Comparison of ENCODE assay signal across 1 cellular context in the genomic region with DNA sequence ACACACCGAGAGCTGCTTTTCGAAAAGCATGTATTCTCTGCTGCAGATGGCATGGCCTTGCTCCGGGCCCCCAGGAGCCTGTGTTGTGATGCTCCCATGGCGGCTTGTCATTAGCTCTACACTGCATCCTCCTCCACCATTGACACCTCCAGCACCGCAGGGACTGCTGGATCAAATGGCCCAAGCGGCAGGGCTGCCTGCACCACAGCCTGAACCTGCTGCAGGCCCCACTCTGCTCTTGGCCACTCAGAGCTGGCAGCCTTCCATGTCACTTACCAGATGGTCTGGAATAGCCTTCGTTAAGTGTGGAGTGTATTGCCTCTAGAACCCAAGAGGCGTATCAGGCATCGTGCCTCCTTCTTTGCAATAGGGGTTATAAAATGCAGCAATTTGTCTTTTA.
TF ChIP-seq lines count a peak whose summit lies in the region.

No MANE protein-coding gene starts in this region.

TF ChIP-seq in SK-N-SH treated with all-trans-retinoic acid at 6 μM for 48 hours, 23 proteins besides CTCF, POLR2A, EP300 and RAD21 (continued from another document):
- TF ChIP-seq, protein P1, sequence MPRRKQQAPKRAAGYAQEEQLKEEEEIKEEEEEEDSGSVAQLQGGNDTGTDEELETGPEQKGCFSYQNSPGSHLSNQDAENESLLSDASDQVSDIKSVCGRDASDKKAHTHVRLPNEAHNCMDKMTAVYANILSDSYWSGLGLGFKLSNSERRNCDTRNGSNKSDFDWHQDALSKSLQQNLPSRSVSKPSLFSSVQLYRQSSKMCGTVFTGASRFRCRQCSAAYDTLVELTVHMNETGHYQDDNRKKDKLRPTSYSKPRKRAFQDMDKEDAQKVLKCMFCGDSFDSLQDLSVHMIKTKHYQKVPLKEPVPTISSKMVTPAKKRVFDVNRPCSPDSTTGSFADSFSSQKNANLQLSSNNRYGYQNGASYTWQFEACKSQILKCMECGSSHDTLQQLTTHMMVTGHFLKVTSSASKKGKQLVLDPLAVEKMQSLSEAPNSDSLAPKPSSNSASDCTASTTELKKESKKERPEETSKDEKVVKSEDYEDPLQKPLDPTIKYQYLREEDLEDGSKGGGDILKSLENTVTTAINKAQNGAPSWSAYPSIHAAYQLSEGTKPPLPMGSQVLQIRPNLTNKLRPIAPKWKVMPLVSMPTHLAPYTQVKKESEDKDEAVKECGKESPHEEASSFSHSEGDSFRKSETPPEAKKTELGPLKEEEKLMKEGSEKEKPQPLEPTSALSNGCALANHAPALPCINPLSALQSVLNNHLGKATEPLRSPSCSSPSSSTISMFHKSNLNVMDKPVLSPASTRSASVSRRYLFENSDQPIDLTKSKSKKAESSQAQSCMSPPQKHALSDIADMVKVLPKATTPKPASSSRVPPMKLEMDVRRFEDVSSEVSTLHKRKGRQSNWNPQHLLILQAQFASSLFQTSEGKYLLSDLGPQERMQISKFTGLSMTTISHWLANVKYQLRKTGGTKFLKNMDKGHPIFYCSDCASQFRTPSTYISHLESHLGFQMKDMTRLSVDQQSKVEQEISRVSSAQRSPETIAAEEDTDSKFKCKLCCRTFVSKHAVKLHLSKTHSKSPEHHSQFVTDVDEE (CRISPR knock-in tag; IDR thresholded peaks at IDR 0.05), result no peak
- TF ChIP-seq, protein P2, sequence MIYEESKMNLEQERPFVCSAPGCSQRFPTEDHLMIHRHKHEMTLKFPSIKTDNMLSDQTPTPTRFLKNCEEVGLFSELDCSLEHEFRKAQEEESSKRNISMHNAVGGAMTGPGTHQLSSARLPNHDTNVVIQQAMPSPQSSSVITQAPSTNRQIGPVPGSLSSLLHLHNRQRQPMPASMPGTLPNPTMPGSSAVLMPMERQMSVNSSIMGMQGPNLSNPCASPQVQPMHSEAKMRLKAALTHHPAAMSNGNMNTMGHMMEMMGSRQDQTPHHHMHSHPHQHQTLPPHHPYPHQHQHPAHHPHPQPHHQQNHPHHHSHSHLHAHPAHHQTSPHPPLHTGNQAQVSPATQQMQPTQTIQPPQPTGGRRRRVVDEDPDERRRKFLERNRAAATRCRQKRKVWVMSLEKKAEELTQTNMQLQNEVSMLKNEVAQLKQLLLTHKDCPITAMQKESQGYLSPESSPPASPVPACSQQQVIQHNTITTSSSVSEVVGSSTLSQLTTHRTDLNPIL (CRISPR knock-in tag; IDR thresholded peaks at IDR 0.05; ENCODE audit: low read depth), result no peak
- no peak for TF ChIP-seq RARB (CRISPR knock-in tag; IDR thresholded peaks at IDR 0.05)
- TF ChIP-seq, protein P3, sequence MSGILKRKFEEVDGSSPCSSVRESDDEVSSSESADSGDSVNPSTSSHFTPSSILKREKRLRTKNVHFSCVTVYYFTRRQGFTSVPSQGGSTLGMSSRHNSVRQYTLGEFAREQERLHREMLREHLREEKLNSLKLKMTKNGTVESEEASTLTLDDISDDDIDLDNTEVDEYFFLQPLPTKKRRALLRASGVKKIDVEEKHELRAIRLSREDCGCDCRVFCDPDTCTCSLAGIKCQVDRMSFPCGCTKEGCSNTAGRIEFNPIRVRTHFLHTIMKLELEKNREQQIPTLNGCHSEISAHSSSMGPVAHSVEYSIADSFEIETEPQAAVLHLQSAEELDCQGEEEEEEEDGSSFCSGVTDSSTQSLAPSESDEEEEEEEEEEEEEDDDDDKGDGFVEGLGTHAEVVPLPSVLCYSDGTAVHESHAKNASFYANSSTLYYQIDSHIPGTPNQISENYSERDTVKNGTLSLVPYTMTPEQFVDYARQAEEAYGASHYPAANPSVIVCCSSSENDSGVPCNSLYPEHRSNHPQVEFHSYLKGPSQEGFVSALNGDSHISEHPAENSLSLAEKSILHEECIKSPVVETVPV (CRISPR knock-in tag; IDR thresholded peaks at IDR 0.05), result no peak
- no peak for TF ChIP-seq TOX (CRISPR knock-in tag; IDR thresholded peaks at IDR 0.05; ENCODE audit: borderline replicate concordance)
- no peak for TF ChIP-seq ZFP3 (CRISPR knock-in tag; IDR thresholded peaks at IDR 0.05)
- TF ChIP-seq GLIS3 (CRISPR knock-in tag; IDR thresholded peaks at IDR 0.05), result no peak
- TF ChIP-seq PPARA (CRISPR knock-in tag; IDR thresholded peaks at IDR 0.05; ENCODE audit: borderline replicate concordance), result no peak
- TF ChIP-seq ZC3H10 (CRISPR knock-in tag; IDR thresholded peaks at IDR 0.05), result no peak
- TF ChIP-seq BACH2 (CRISPR knock-in tag; IDR thresholded peaks at IDR 0.05; ENCODE audit: borderline replicate concordance), result no peak
- TF ChIP-seq, protein P4, sequence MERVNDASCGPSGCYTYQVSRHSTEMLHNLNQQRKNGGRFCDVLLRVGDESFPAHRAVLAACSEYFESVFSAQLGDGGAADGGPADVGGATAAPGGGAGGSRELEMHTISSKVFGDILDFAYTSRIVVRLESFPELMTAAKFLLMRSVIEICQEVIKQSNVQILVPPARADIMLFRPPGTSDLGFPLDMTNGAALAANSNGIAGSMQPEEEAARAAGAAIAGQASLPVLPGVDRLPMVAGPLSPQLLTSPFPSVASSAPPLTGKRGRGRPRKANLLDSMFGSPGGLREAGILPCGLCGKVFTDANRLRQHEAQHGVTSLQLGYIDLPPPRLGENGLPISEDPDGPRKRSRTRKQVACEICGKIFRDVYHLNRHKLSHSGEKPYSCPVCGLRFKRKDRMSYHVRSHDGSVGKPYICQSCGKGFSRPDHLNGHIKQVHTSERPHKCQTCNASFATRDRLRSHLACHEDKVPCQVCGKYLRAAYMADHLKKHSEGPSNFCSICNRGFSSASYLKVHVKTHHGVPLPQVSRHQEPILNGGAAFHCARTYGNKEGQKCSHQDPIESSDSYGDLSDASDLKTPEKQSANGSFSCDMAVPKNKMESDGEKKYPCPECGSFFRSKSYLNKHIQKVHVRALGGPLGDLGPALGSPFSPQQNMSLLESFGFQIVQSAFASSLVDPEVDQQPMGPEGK (CRISPR knock-in tag; IDR thresholded peaks at IDR 0.05; ENCODE audit: borderline replicate concordance), result no peak
- no peak for TF ChIP-seq ESRRG (CRISPR knock-in tag; IDR thresholded peaks at IDR 0.05)
- no peak for TF ChIP-seq ISL1 (CRISPR knock-in tag; IDR thresholded peaks at IDR 0.05)
- TF ChIP-seq CSDC2 (CRISPR knock-in tag; IDR thresholded peaks at IDR 0.05), result no peak
- TF ChIP-seq, protein P5, sequence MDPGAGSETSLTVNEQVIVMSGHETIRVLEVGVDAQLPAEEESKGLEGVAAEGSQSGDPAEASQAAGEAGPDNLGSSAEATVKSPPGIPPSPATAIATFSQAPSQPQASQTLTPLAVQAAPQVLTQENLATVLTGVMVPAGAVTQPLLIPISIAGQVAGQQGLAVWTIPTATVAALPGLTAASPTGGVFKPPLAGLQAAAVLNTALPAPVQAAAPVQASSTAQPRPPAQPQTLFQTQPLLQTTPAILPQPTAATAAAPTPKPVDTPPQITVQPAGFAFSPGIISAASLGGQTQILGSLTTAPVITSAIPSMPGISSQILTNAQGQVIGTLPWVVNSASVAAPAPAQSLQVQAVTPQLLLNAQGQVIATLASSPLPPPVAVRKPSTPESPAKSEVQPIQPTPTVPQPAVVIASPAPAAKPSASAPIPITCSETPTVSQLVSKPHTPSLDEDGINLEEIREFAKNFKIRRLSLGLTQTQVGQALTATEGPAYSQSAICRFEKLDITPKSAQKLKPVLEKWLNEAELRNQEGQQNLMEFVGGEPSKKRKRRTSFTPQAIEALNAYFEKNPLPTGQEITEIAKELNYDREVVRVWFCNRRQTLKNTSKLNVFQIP (CRISPR knock-in tag; IDR thresholded peaks at IDR 0.05; ENCODE audit: borderline replicate concordance, low read depth), result no peak
- TF ChIP-seq TCF4 (CRISPR knock-in tag; IDR thresholded peaks at IDR 0.05; ENCODE audit: borderline replicate concordance), result no peak
- no peak for TF ChIP-seq ZNF70 (CRISPR knock-in tag; IDR thresholded peaks at IDR 0.05)
